In the genomic region with DNA sequence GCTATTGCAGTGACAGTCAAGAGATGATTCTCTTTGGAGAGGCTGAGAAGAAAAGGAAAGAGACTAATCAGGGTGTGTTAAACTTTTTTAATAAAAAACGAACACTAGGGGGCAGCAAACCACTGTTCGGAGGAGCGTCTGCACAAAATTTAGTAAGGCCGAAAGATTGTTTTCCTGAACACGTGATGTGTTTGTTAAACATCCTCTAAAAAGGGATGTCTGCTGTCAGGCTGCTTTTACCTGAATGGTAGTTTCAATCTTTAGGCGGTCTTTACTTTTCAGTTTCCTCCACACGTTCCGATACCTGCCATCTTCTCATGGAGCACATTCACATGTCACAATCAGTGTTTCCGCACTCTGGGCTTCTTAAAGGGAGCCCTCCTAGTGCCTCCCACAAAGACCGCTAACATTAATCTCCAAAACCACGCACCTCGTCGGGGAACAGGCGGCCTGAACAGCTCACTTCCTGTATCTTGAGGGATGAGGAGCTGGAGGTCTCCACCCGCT, we compare ENCODE assay signal across 8 cellular contexts.
DNase-seq lines count a peak whose midpoint lies in the region; ATAC-seq and TF ChIP-seq lines count a peak whose summit lies in the region.

No MANE protein-coding gene starts in this region.

- H3K27me3 Mint-ChIP-seq in IgD-negative memory B cell: peaks cover 2% of the 10 kb centered on the region

- H3K36me3 ChIP-seq in trophoblast cell (ENCODE audit: control insufficient read depth in 1 of 2, insufficient read depth in 2 of 2, low read length in 2 of 2): no peaks in the 10 kb centered on the region

- DNase-seq in activated gamma-delta T cell treated with Interleukin-2 at 50 U/mL for 16 hours: peak; percentile 22
- no peak for DNase-seq in activated gamma-delta T cell (lab: John Stamatoyannopoulos, UW)
- DNase-seq in RWPE1 (ENCODE audit: low spot score): peak; percentile 68
- peak; percentile 26 for DNase-seq in activated naive CD4-positive, alpha-beta T cell treated with anti-CD3 and anti-CD28 coated beads, Interleukin-2, amount 50 U/mL, for 16 hours
- peak; percentile 54 for DNase-seq in glomerular endothelial cell (ENCODE audit: extremely low read depth, low read depth, low spot score)
- DNase-seq in trophoblast cell: peak; percentile 47 to 95

- H3K18ac ChIP-seq in trophoblast cell (ENCODE audit: low read length): no peak overlapping the region

- POLR2A ChIA-PET in RWPE1 (lab: Yijun Ruan, JAX; ENCODE audit: low non-redundant PET): no interaction called here

- no peak overlapping the region for H3K14ac ChIP-seq in trophoblast cell (ENCODE audit: low read length)

- peaks cover 0 to 3% of the 10 kb centered on the region in 2 experiments for H3K4me1 ChIP-seq in trophoblast cell (ENCODE audit: control insufficient read depth in 1 of 2, insufficient read depth in 2 of 2, low read length in 2 of 2)

- no peaks in the 10 kb centered on the region for H3K79me2 ChIP-seq in trophoblast cell (ENCODE audit: control insufficient read depth, insufficient read depth, low read length, poor library complexity)

- no peak overlapping the region for H2BK120ac ChIP-seq in trophoblast cell (ENCODE audit: insufficient read depth, low read length, poor library complexity)

- no peak overlapping the region for H3K23ac ChIP-seq in trophoblast cell (ENCODE audit: low read length)

- peak overlapping the region; percentile 39 for H4K91ac ChIP-seq in trophoblast cell (ENCODE audit: low read depth, low read length)

- no peak overlapping the region for H3K4me2 ChIP-seq in trophoblast cell (ENCODE audit: low read length)

- H2BK5ac ChIP-seq in trophoblast cell (ENCODE audit: low read depth, low read length, poor library complexity): no peak overlapping the region

- H4K8ac ChIP-seq in trophoblast cell (ENCODE audit: low read depth, low read length): peak overlapping the region; percentile 82

- peaks cover 5% of the 10 kb centered on the region for H3K79me1 ChIP-seq in trophoblast cell (ENCODE audit: low read length)

- peak overlapping the region in 2 of 3 donors; percentile 55 to 84 for H3K27ac Mint-ChIP-seq in IgD-negative memory B cell

- H3K27ac ChIP-seq in RWPE1 (no peak overlapping the region), trophoblast cell (ENCODE audit: low read depth, low read length) (no peak overlapping the region)

- no peaks in the 10 kb centered on the region for H3K27me3 ChIP-seq in trophoblast cell (ENCODE audit: insufficient read depth, low read length)

- peaks cover 0 to 1% (median 0%) of the 10 kb centered on the region in 3 donors for H3K9me3 Mint-ChIP-seq in IgD-negative memory B cell

- peaks cover 6 to 14% (median 11%) of the 10 kb centered on the region in 3 donors for H3K4me1 Mint-ChIP-seq in IgD-negative memory B cell

- H3K4me3 Mint-ChIP-seq in IgD-negative memory B cell: peak overlapping the region; percentile 72 to 87 (median 74)

- no peak overlapping the region for H3K4ac ChIP-seq in trophoblast cell (ENCODE audit: low read depth, low read length)

- H3K4me3 ChIP-seq in trophoblast cell (ENCODE audit: low read depth, low read length): no peak overlapping the region

- no CpG with 5 or more reads among the region's 15 CpGs for WGBS in trophoblast cell (ENCODE audit: extremely low coverage, insufficient coverage, insufficient read length)

- peak overlapping the region; percentile 76 for H2BK12ac ChIP-seq in trophoblast cell (ENCODE audit: low read length)

- peak overlapping the region; percentile 32 for H4K12ac ChIP-seq in trophoblast cell (ENCODE audit: low read depth, low read length)

- H3K36me3 Mint-ChIP-seq in IgD-negative memory B cell: no peaks in the 10 kb centered on the region

- H3K9me3 ChIP-seq in trophoblast cell (ENCODE audit: insufficient read depth, low read depth, low read length): no peaks in the 10 kb centered on the region

- no peak for ATAC-seq in GM19452 (IDR thresholded peaks at IDR 0.05; ENCODE audit: unreplicated experiment)

- H3K9ac ChIP-seq in trophoblast cell (ENCODE audit: low read length): no peak overlapping the region

- peak overlapping the region; percentile 45 for H2AK5ac ChIP-seq in trophoblast cell (ENCODE audit: low read length)

- TF ChIP-seq CTCF in RWPE1 (conservative IDR thresholded peaks at IDR 0.05; ENCODE audit: low read depth): no peak; the same call in 1 of the 2 replicates

- CTCF ChIA-PET in RWPE1 (lab: Yijun Ruan, JAX): interaction anchor here (0.6 to 2.7 kb wide), 13 partner anchors 13 to 1550 kb away, joined by 3 to 16 read pairs (median 3); no protein-coding TSS in a partner anchor

- peak overlapping the region; percentile 74 for H2AFZ ChIP-seq in trophoblast cell (ENCODE audit: insufficient read depth, low read length, poor library complexity)
